Comparison of ENCODE assay signal across 20 cellular contexts in the genomic region with DNA sequence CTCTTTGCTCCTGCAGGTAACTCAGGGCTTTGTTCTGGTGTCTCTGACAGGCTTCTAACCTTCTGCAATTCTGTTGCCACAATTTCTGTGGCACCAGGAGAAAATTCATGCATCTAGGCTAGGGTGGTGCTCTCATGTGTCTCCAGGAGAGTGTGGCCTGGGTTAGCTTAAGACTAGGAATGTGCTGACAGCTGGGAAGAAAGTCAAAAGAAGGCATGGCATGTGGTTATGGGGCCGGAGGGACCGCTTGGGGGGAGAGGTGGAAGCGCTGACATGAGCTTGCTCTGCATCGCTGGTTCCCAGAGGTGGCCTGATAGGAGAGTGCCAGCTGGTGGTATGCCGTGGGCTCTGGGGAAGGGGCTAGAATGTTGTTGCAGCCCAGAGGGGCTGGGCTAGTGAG.
"Had no signal": no experiment of that assay in that cellular context is flagged by ENCODE, and none has a peak within 500 bp of the region (broad histone marks: within the 10 kb centered on the region; RNA-seq: fewer than 3 reads in every experiment).

No MANE protein-coding gene starts in this region.

- ATAC-seq: left lobe of liver; naive thymus-derived CD4-positive, alpha-beta T cell; psoas muscle; right cardiac atrium; stimulated activated naive B cell treated with anti-CD40 and anti-IgM and Interleukin-4, amounts not matched to agents 10 μg/mL and 1 μg/mL and 100 μg/mL, for 72 hours had no signal

- H3K27me3 ChIP-seq: ovary, sigmoid colon, stomach, thyroid gland had no signal

- H3K27ac ChIP-seq: dorsolateral prefrontal cortex, ovary, psoas muscle, sigmoid colon, skin epidermis, spleen, stomach, thyroid gland had no signal

- H3K4me1 ChIP-seq: spleen, thyroid gland had no signal

- H3K9me3 ChIP-seq: ovary, psoas muscle, sigmoid colon, spleen, stomach, thyroid gland had no signal

- H3K36me3 ChIP-seq: ovary, sigmoid colon, spleen, stomach, thyroid gland had no signal

- H3K4me3 ChIP-seq: dorsolateral prefrontal cortex, lung, ovary, psoas muscle, sigmoid colon, skin epidermis, spleen, stomach, thyroid gland had no signal

- DNase-seq: cortex of kidney; dorsolateral prefrontal cortex; effector CD4-positive, alpha-beta T cell; hypothalamus; immature natural killer cell; naive thymus-derived CD4-positive, alpha-beta T cell; nephron progenitor cell; occipital lobe; ovary; posterior cingulate gyrus; psoas muscle; right cardiac atrium; sigmoid colon; spleen; stimulated activated naive B cell treated with anti-CD40 and anti-IgM and Interleukin-4, amounts not matched to agents 10 μg/mL and 1 μg/mL and 100 μg/mL, for 72 hours; stomach; thyroid gland had no signal
